ENCODE assay signal across 24 cellular contexts in genomic region chr18:3619222-3619621, GRCh38.
DNase-seq lines count a peak whose midpoint lies in the region; ATAC-seq, FAIRE-seq and TF ChIP-seq lines count a peak whose summit lies in the region.
"Had no signal": no experiment of that assay in that cellular context is flagged by ENCODE, and none has a peak within 500 bp of the region (broad histone marks: within the 10 kb centered on the region; RNA-seq: fewer than 3 reads in every experiment).

No MANE protein-coding gene starts in this region.

- peaks cover 11% of the 10 kb centered on the region for H3K4me1 Mint-ChIP-seq in activated naive CD8-positive, alpha-beta T cell treated with anti-CD3 and anti-CD28 coated beads, Interleukin-2, amount 10 ng/mL, durations not matched to agents 7 days and 5 days
- H3K4me1 Mint-ChIP-seq in activated naive CD8-positive, alpha-beta T cell treated with anti-CD3 and anti-CD28 coated beads, Interleukin-2, amount 50 U/mL, for 24 hours, result peaks cover 18% of the 10 kb centered on the region

- H3K36me3 Mint-ChIP-seq in activated naive CD8-positive, alpha-beta T cell treated with anti-CD3 and anti-CD28 coated beads, Interleukin-2, amount 10 ng/mL, durations not matched to agents 7 days and 5 days, result no peaks in the 10 kb centered on the region
- H3K36me3 Mint-ChIP-seq in activated naive CD8-positive, alpha-beta T cell treated with anti-CD3 and anti-CD28 coated beads, Interleukin-2, amount 50 U/mL, for 24 hours (ENCODE audit: low read depth), result peaks cover 2% of the 10 kb centered on the region
- H3K36me3 Mint-ChIP-seq: CD4-positive, alpha-beta memory T cell; IgD-negative memory B cell had no signal

- FAIRE-seq in H54 (lab: Jason Lieb, UNC), result no peak
- FAIRE-seq: GM12892 had no signal

- no peak for TF ChIP-seq RAD21 in HCT116 (IDR thresholded peaks at IDR 0.05; ENCODE audit: low read depth)

- H3K27ac Mint-ChIP-seq in activated naive CD8-positive, alpha-beta T cell treated with anti-CD3 and anti-CD28 coated beads, Interleukin-2, amount 10 ng/mL, durations not matched to agents 7 days and 5 days, result peak overlapping the region; percentile 16
- H3K27ac Mint-ChIP-seq in activated naive CD8-positive, alpha-beta T cell treated with anti-CD3 and anti-CD28 coated beads, Interleukin-2, amount 50 U/mL, for 24 hours, result no peak overlapping the region
- H3K27ac Mint-ChIP-seq: CD4-positive, alpha-beta memory T cell; HFFc6; IgD-negative memory B cell had no signal

- H3K79me2 ChIP-seq in HCT116 (ENCODE audit: insufficient read depth, low read length), result peaks cover 13% of the 10 kb centered on the region; the same call in 1 of the 2 replicates

- no peak for TF ChIP-seq CTCF in HCT116 (IDR thresholded peaks at IDR 0.05 in 2 of 3, conservative IDR thresholded peaks at IDR 0.05 in 1 of 3; ENCODE audit: borderline replicate concordance in 1 of 3, insufficient read depth in 1 of 3, low read depth in 2 of 3, low read length in 2 of 3)
- TF ChIP-seq CTCF in GM13976 (IDR thresholded peaks at IDR 0.05; ENCODE audit: borderline replicate concordance, control extremely low read depth, extremely low read depth, insufficient read depth, missing control alignments), result no peak

- H4K20me1 ChIP-seq in HCT116 (ENCODE audit: insufficient read depth), result no peaks in the 10 kb centered on the region

- peaks cover 0 to 4% of the 10 kb centered on the region in 2 experiments; a peak in 1 of 4 replicates for H3K36me3 ChIP-seq in HCT116 (ENCODE audit: control insufficient read depth in 1 of 2, insufficient read depth in 2 of 2, low read length in 2 of 2)

- H3K27ac ChIP-seq in HCT116 (ENCODE audit: low read depth, low read length), result peak overlapping the region; percentile 100
- H3K27ac ChIP-seq: RWPE1 had no signal

- no TSS peak for BruUV-seq in HCT116 (replicated peaks; lab: Mats Ljungman, UMichigan)

- no peak for TF ChIP-seq POLR2A in HCT116 (IDR thresholded peaks at IDR 0.05; ENCODE audit: borderline replicate concordance, extremely low read depth, insufficient read depth, insufficient read length)
- no peak for TF ChIP-seq POLR2A in H54 (IDR thresholded peaks at IDR 0.05; ENCODE audit: low read depth, low read length)

- H3K9me3 ChIP-seq in HCT116 (ENCODE audit: control insufficient read depth in 1 of 2, insufficient read depth in 1 of 2, low read depth in 1 of 2, low read length in 2 of 2), result no peaks in the 10 kb centered on the region

- H3K9ac ChIP-seq in HCT116 (ENCODE audit: low read length), result peak overlapping the region; percentile 15; the same call in 1 of the 2 replicates

- in situ Hi-C loops in GM13976 (cut with MboI; ENCODE audit: low sequenced_read_pairs, unreplicated experiment), result no loop called here

- no peak for DNase-seq in activated naive CD8-positive, alpha-beta T cell treated with anti-CD3 and anti-CD28 coated beads, Interleukin-2, amount 10 ng/mL, durations not matched to agents 7 days and 5 days
- DNase-seq in activated naive CD8-positive, alpha-beta T cell treated with anti-CD3 and anti-CD28 coated beads, Interleukin-2, amount 50 U/mL, for 24 hours, result no peak
- DNase-seq in HCT116 (ENCODE audit: low read depth, low spot score) (no peak), left lobe of liver (ENCODE audit: low spot score) (peak; percentile 18), H54 (ENCODE audit: insufficient read length, low spot score) (no peak), activated gamma-delta T cell treated with Interleukin-2 at 50 U/mL for 16 hours (no peak), GM13976 (ENCODE audit: low spot score) (no peak)
- DNase-seq: C1 segment of cervical spinal cord; CD4-positive, alpha-beta memory T cell; DND-41; H7; HFFc6; NCI-H1092; NCI-H1417 treated with DMSO at 0.1 percent for 48 hours; NCI-H1694 treated with DMSO at 0.1 percent for 48 hours; NCI-H2081; NCI-H2171; NCI-H226; NCI-H510A; NCI-H69; SHP77 had no signal

- RAD21 ChIA-PET in HCT116 (lab: Charles Lee; ENCODE audit: low non-redundant PET in 1 of 2, low total read pairs in 2 of 2, uncharacterized antibody in 2 of 2, unreplicated experiment in 2 of 2), result interaction anchor here in 1 of 2 experiments (1.4 kb wide), 1 partner anchor 16 kb away, joined by 4 read pairs; no protein-coding TSS in a partner anchor

- no peak overlapping the region for H3K4me3 ChIP-seq in HCT116 (replicated peaks in 1 of 2; ENCODE audit: low read depth in 1 of 2, low read length in 2 of 2)

- POLR2A ChIA-PET in activated naive CD8-positive, alpha-beta T cell treated with anti-CD3 and anti-CD28 coated beads, Interleukin-2, amount 10 ng/mL, durations not matched to agents 7 days and 5 days (lab: Charles Lee), result no interaction called here
- POLR2A ChIA-PET in HCT116 (lab: Charles Lee), result interaction anchor here (1.3 to 4.1 kb wide), 4 partner anchors 17 to 36 kb away, joined by 3 to 41 read pairs (median 12); no protein-coding TSS in a partner anchor

- peaks cover 3% of the 10 kb centered on the region for H3K9me3 Mint-ChIP-seq in activated naive CD8-positive, alpha-beta T cell treated with anti-CD3 and anti-CD28 coated beads, Interleukin-2, amount 10 ng/mL, durations not matched to agents 7 days and 5 days
- no peaks in the 10 kb centered on the region for H3K9me3 Mint-ChIP-seq in activated naive CD8-positive, alpha-beta T cell treated with anti-CD3 and anti-CD28 coated beads, Interleukin-2, amount 50 U/mL, for 24 hours
- H3K9me3 Mint-ChIP-seq: CD4-positive, alpha-beta memory T cell; HFFc6; IgD-negative memory B cell had no signal

- ATAC-seq in activated naive CD8-positive, alpha-beta T cell treated with anti-CD3 and anti-CD28 coated beads, Interleukin-2, amount 10 ng/mL, durations not matched to agents 7 days and 5 days (ENCODE audit: low read depth), result no peak
- ATAC-seq in activated naive CD8-positive, alpha-beta T cell treated with anti-CD3 and anti-CD28 coated beads, Interleukin-2, amount 50 U/mL, for 24 hours, result no peak
- ATAC-seq in HCT116 (no peak), left lobe of liver (no peak)

- peaks cover 81 to 97% of the 10 kb centered on the region in 2 experiments for H3K4me1 ChIP-seq in HCT116 (ENCODE audit: control insufficient read depth in 1 of 2, insufficient read depth in 2 of 2, low read length in 2 of 2)

- no peaks in the 10 kb centered on the region for H3K9me2 ChIP-seq in HCT116 (ENCODE audit: insufficient read depth)

- H3K27me3 Mint-ChIP-seq in activated naive CD8-positive, alpha-beta T cell treated with anti-CD3 and anti-CD28 coated beads, Interleukin-2, amount 10 ng/mL, durations not matched to agents 7 days and 5 days, result no peaks in the 10 kb centered on the region
- no peaks in the 10 kb centered on the region for H3K27me3 Mint-ChIP-seq in activated naive CD8-positive, alpha-beta T cell treated with anti-CD3 and anti-CD28 coated beads, Interleukin-2, amount 50 U/mL, for 24 hours
- H3K27me3 Mint-ChIP-seq: CD4-positive, alpha-beta memory T cell; IgD-negative memory B cell had no signal

- no peak overlapping the region for H3K4me3 Mint-ChIP-seq in activated naive CD8-positive, alpha-beta T cell treated with anti-CD3 and anti-CD28 coated beads, Interleukin-2, amount 10 ng/mL, durations not matched to agents 7 days and 5 days
- H3K4me3 Mint-ChIP-seq in activated naive CD8-positive, alpha-beta T cell treated with anti-CD3 and anti-CD28 coated beads, Interleukin-2, amount 50 U/mL, for 24 hours, result no peak overlapping the region
- H3K4me3 Mint-ChIP-seq: CD4-positive, alpha-beta memory T cell; HFFc6; IgD-negative memory B cell had no signal

- CTCF ChIA-PET in HCT116 (lab: Charles Lee), result no interaction called here

- H2AFZ ChIP-seq in HCT116 (ENCODE audit: low read depth, low read length, poor library complexity, severe bottlenecking), result no peak overlapping the region

- H3K4me2 ChIP-seq in HCT116 (ENCODE audit: low read length), result no peak overlapping the region

- H3K27me3 ChIP-seq in HCT116 (ENCODE audit: insufficient read depth, low read length), result no peaks in the 10 kb centered on the region

- intact Hi-C loops in HCT116 (cut with micrococcal nuclease), result no loop called here

TF ChIP-seq in HCT116, 20 proteins besides CTCF, POLR2A, EP300 and RAD21 (continues in another document):
- TF ChIP-seq TCF7L2 (IDR thresholded peaks at IDR 0.05; ENCODE audit: borderline replicate concordance, extremely low read depth, insufficient read depth, insufficient read length), result no peak
- no peak for TF ChIP-seq EGR1 (IDR thresholded peaks at IDR 0.05; ENCODE audit: low read depth)
- TF ChIP-seq CBX3 (IDR thresholded peaks at IDR 0.05; ENCODE audit: low read depth), result no peak
- TF ChIP-seq ELF1 (IDR thresholded peaks at IDR 0.05; ENCODE audit: borderline replicate concordance, low read depth), result no peak
- TF ChIP-seq YY1 (IDR thresholded peaks at IDR 0.05; ENCODE audit: extremely low read depth, insufficient replicate concordance, low read depth, low read length), result no peak
- no peak for TF ChIP-seq EZH2 (IDR thresholded peaks at IDR 0.05)
- no peak for TF ChIP-seq ZNF274 (IDR thresholded peaks at IDR 0.05; ENCODE audit: low read depth, low read length)
- no peak for TF ChIP-seq SRF (IDR thresholded peaks at IDR 0.05; ENCODE audit: low read depth)
- TF ChIP-seq CEBPB (IDR thresholded peaks at IDR 0.05; ENCODE audit: low read depth), result no peak
- TF ChIP-seq ZFX (IDR thresholded peaks at IDR 0.05), result no peak
- no peak for TF ChIP-seq ZBTB33 (IDR thresholded peaks at IDR 0.05; ENCODE audit: extremely low read depth, insufficient replicate concordance, low read length)
- TF ChIP-seq POLR2AphosphoS5 (IDR thresholded peaks at IDR 0.05; ENCODE audit: low read depth, low read length), result no peak
- no peak for TF ChIP-seq JUND (IDR thresholded peaks at IDR 0.05)
- TF ChIP-seq EZH2phosphoT487 (IDR thresholded peaks at IDR 0.05; ENCODE audit: borderline replicate concordance), result no peak
